Comparison of ENCODE assay signal across 27 cellular contexts in genomic region chr11:17585911-17586695, GRCh38. TPM values are rescaled to one million over a fixed set of nuclear protein-coding genes. Genes with fewer than 3 reads are reported as not detected.
"Had no signal": no experiment of that assay in that cellular context is flagged by ENCODE, and none has a peak within 500 bp of the region (broad histone marks: within the 10 kb centered on the region; RNA-seq: fewer than 3 reads in every experiment).

No MANE protein-coding gene starts in this region.

- H3K9me3 Mint-ChIP-seq: activated naive CD8-positive, alpha-beta T cell treated with anti-CD3 and anti-CD28 coated beads, Interleukin-2, amount 50 U/mL, for 24 hours; activated T-cell treated with anti-CD3 and anti-CD28 coated beads, Interleukin-2, amount 50 U/mL, for 72 hours; dendritic cell treated with granulocyte-macrophage colony-stimulating factor and Interleukin-4, amounts not matched to agents 40 ng/mL and 50 ng/mL, for 4 days; immature natural killer cell; type B pancreatic cell had no signal

- H3K36me3 Mint-ChIP-seq: immature natural killer cell; stimulated activated naive B cell treated with anti-CD40 and anti-IgM and Interleukin-4, amounts not matched to agents 10 μg/mL and 1 μg/mL and 100 μg/mL, for 72 hours; type B pancreatic cell had no signal

- H3K27me3 ChIP-seq: hepatocyte, right lobe of liver, vagina had no signal

- H3K27ac ChIP-seq: esophagus muscularis mucosa, hepatocyte, right lobe of liver, thoracic aorta, vagina had no signal

- H3K27ac Mint-ChIP-seq: activated naive CD8-positive, alpha-beta T cell treated with anti-CD3 and anti-CD28 coated beads, Interleukin-2, amount 50 U/mL, for 24 hours; activated T-cell treated with anti-CD3 and anti-CD28 coated beads, Interleukin-2, amount 50 U/mL, for 72 hours; dendritic cell treated with granulocyte-macrophage colony-stimulating factor and Interleukin-4, amounts not matched to agents 40 ng/mL and 50 ng/mL, for 4 days; immature natural killer cell; nephron progenitor cell; stimulated activated naive B cell treated with anti-CD40 and anti-IgM and Interleukin-4, amounts not matched to agents 10 μg/mL and 1 μg/mL and 100 μg/mL, for 72 hours; type B pancreatic cell had no signal

- H3K36me3 ChIP-seq: esophagus muscularis mucosa, right lobe of liver, thoracic aorta, vagina had no signal

- DNase-seq: activated CD4-positive, alpha-beta T cell treated with anti-CD3 and anti-CD28 coated beads for 4 hours; activated CD4-positive, alpha-beta T cell treated with anti-CD3 and anti-CD28 coated beads, Interleukin-2, amount 50 U/mL, for 48 hours; activated CD4-positive, CD25-positive, alpha-beta regulatory T cell; activated gamma-delta T cell; activated naive CD4-positive, alpha-beta T cell treated with anti-CD3 and anti-CD28 coated beads, Interleukin-2, amount 50 U/mL, for 16 hours; activated naive CD8-positive, alpha-beta T cell treated with anti-CD3 and anti-CD28 coated beads, Interleukin-2, amount 50 U/mL, for 24 hours; activated T-cell treated with anti-CD3 and anti-CD28 coated beads, Interleukin-2, amount 50 U/mL, for 72 hours; effector CD4-positive, alpha-beta T cell; glutamatergic neuron; immature natural killer cell; nephron progenitor cell; nucleus accumbens; stimulated activated CD4-positive, alpha-beta T cell treated with anti-CD3 and anti-CD28 coated beads, Interleukin-15, amount 100 ng/mL, for 24 hours; stimulated activated naive B cell treated with anti-CD40 and anti-IgM and Interleukin-4, amounts not matched to agents 10 μg/mL and 1 μg/mL and 100 μg/mL, for 72 hours; T-helper 1 cell; T1000 had no signal

- H3K4me1 Mint-ChIP-seq: activated naive CD8-positive, alpha-beta T cell treated with anti-CD3 and anti-CD28 coated beads, Interleukin-2, amount 50 U/mL, for 24 hours; immature natural killer cell; nephron progenitor cell; stimulated activated naive B cell treated with anti-CD40 and anti-IgM and Interleukin-4, amounts not matched to agents 10 μg/mL and 1 μg/mL and 100 μg/mL, for 72 hours had no signal

- H3K9me3 ChIP-seq: right lobe of liver, thoracic aorta, vagina had no signal

- ATAC-seq: activated naive CD8-positive, alpha-beta T cell treated with anti-CD3 and anti-CD28 coated beads, Interleukin-2, amount 50 U/mL, for 24 hours; activated T-cell treated with anti-CD3 and anti-CD28 coated beads, Interleukin-2, amount 50 U/mL, for 72 hours; stimulated activated naive B cell treated with anti-CD40 and anti-IgM and Interleukin-4, amounts not matched to agents 10 μg/mL and 1 μg/mL and 100 μg/mL, for 72 hours had no signal

- H3K4me3 Mint-ChIP-seq: activated naive CD8-positive, alpha-beta T cell treated with anti-CD3 and anti-CD28 coated beads, Interleukin-2, amount 50 U/mL, for 24 hours; activated T-cell treated with anti-CD3 and anti-CD28 coated beads, Interleukin-2, amount 50 U/mL, for 72 hours; dendritic cell treated with granulocyte-macrophage colony-stimulating factor and Interleukin-4, amounts not matched to agents 40 ng/mL and 50 ng/mL, for 4 days; immature natural killer cell; nephron progenitor cell; stimulated activated naive B cell treated with anti-CD40 and anti-IgM and Interleukin-4, amounts not matched to agents 10 μg/mL and 1 μg/mL and 100 μg/mL, for 72 hours; type B pancreatic cell had no signal

- H3K4me3 ChIP-seq: esophagus muscularis mucosa, hepatocyte, right lobe of liver, smooth muscle cell, thoracic aorta, vagina had no signal

- H3K4me1 ChIP-seq: esophagus muscularis mucosa, right lobe of liver, vagina had no signal

RNA-seq across cellular contexts. Expression of gene OTOG, which starts 39.0 kb away (rescaled TPM):
- total RNA-seq: activated T-cell treated with anti-CD3 and anti-CD28 coated beads, Interleukin-2, amount 50 U/mL, for 72 hours; chondrocyte; esophagus muscularis mucosa; liver; right lobe of liver; smooth muscle cell; thoracic aorta; vagina had no signal
- polyA plus RNA-seq: immature natural killer cell, liver, smooth muscle cell had no signal

RNA-seq across cellular contexts. Expression of gene USH1C, which starts 41.9 kb away (rescaled TPM):
- total RNA-seq: activated T-cell treated with anti-CD3 and anti-CD28 coated beads, Interleukin-2, amount 50 U/mL, for 72 hours; esophagus muscularis mucosa; frontal cortex; smooth muscle cell; vagina had no signal
- polyA plus RNA-seq: immature natural killer cell, smooth muscle cell had no signal
